ENCODE assay signal across 26 cellular contexts in the genomic region with DNA sequence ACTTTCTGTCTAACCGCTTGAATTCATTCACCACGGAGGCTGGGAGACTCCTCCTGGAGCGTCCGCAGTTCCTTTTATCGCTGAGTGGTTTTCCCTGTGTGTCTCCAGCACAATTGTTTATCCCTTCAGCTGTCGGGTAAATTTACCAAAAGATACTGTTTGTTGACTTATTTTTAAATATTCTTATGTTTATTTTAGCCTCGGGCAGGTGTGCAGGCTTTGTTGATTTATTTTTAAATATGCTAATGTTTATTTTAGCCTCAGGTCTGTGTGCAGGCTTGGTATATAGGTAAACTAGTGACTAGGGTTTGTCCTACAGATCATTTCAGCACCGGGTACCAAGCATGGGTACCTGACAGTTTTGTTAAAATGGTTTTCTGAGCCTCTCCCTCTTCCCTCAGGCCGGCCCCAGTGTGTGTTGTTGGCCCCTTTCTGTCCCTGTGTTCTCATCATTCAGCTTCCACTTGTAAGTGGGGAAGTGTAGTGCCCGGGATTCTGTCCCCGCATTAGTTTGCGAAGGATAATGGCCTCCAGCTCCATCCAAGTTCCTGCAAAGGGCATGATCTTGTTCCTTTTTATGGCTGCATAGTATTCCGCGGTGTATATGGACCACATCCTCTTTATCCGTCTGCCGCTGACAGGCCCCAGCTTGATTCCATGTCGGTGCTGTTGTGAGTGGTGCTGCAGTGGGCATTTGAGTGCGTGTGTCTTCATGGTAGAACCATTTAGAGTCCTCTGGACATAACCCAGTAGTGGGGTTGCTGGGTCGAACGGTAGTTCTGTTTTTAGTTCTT. TPM values are rescaled to one million over a fixed set of nuclear protein-coding genes. Genes with fewer than 3 reads are reported as not detected.
DNase-seq lines count a peak whose midpoint lies in the region; ATAC-seq and TF ChIP-seq lines count a peak whose summit lies in the region.
"Had no signal": no experiment of that assay in that cellular context is flagged by ENCODE, and none has a peak within 500 bp of the region (broad histone marks: within the 10 kb centered on the region; RNA-seq: fewer than 3 reads in every experiment).

No MANE protein-coding gene starts in this region.

- no peaks in the 10 kb centered on the region for H3K27me3 Mint-ChIP-seq in activated T-helper 1 cell treated with anti-CD3 and anti-CD28 coated beads, Interleukin-12 subunit alpha, Interleukin-12 subunit beta, Interleukin-2, Interleukin-4 antibody, amounts not matched to agents 30 ng/mL and 10 ng/mL and 1 ng/mL, durations not matched to agents 14 hours and 24 hours and 36 hours (ENCODE audit: insufficient read depth)
- H3K27me3 Mint-ChIP-seq: activated B cell treated with CpG ODN at 0.5 μM for 24 hours; stimulated activated naive CD8-positive, alpha-beta T cell treated with anti-CD3 and anti-CD28 coated beads, Interleukin-15, Interleukin-2, amounts not matched to agents 100 ng/mL and 50 ng/mL, for 24 hours had no signal

- CTCF ChIA-PET in HEK293 (lab: Yijun Ruan, JAX) = no interaction called here

- H3K36me3 ChIP-seq in right atrium auricular region (peaks cover 4% of the 10 kb centered on the region), HEK293 (ENCODE audit: control insufficient read depth in 2 of 2, insufficient read depth in 1 of 2, low read length in 2 of 2) (peaks cover 0 to 30% of the 10 kb centered on the region in 2 experiments; a peak in 1 of 3 replicates), colonic mucosa (peaks cover 2% of the 10 kb centered on the region)

- H3K4me3 ChIP-seq in right atrium auricular region = no peak overlapping the region
- no peak overlapping the region for H3K4me3 ChIP-seq in HEK293 (ENCODE audit: low read depth, low read length)
- H3K4me3 ChIP-seq in colonic mucosa = no peak overlapping the region
- H3K4me3 ChIP-seq: ascending aorta, GM23248, left ventricle myocardium inferior, smooth muscle cell, tibial artery had no signal

- peaks cover 5% of the 10 kb centered on the region for H3K4me1 Mint-ChIP-seq in activated T-helper 1 cell treated with anti-CD3 and anti-CD28 coated beads, Interleukin-12 subunit alpha, Interleukin-12 subunit beta, Interleukin-2, Interleukin-4 antibody, amounts not matched to agents 30 ng/mL and 10 ng/mL and 1 ng/mL, durations not matched to agents 14 hours and 24 hours and 36 hours (ENCODE audit: low read depth)

- H3K27ac ChIP-seq in right atrium auricular region (peak overlapping the region in 1 of 2 donors; percentile 88), HEK293 (ENCODE audit: extremely low read depth, low read depth, low read length) (no peak overlapping the region), colonic mucosa (no peak overlapping the region)
- H3K27ac ChIP-seq: ascending aorta, GM23248, tibial artery had no signal

- peaks cover 7% of the 10 kb centered on the region for H3K36me3 Mint-ChIP-seq in activated T-helper 1 cell treated with anti-CD3 and anti-CD28 coated beads, Interleukin-12 subunit alpha, Interleukin-12 subunit beta, Interleukin-2, Interleukin-4 antibody, amounts not matched to agents 30 ng/mL and 10 ng/mL and 1 ng/mL, durations not matched to agents 14 hours and 24 hours and 36 hours (ENCODE audit: low read depth)

- intact Hi-C loops in Right ventricle myocardium inferior (cut with DNase I) (loop anchor here (10.0 kb wide), 1 partner anchor 293 kb away; no protein-coding TSS in a partner anchor), posterior vena cava (cut with DNase I) (no loop called here), colonic mucosa (cut with DNase I) (no loop called here)
- intact Hi-C loops in activated T-helper 1 cell treated with anti-CD3 and anti-CD28 coated beads, Interleukin-12 subunit alpha, Interleukin-12 subunit beta, Interleukin-2, Interleukin-4 antibody, amounts not matched to agents 30 ng/mL and 10 ng/mL and 1 ng/mL, durations not matched to agents 14 hours and 24 hours and 36 hours (cut with micrococcal nuclease) = no loop called here

- H3K4me3 Mint-ChIP-seq in activated T-helper 1 cell treated with anti-CD3 and anti-CD28 coated beads, Interleukin-12 subunit alpha, Interleukin-12 subunit beta, Interleukin-2, Interleukin-4 antibody, amounts not matched to agents 30 ng/mL and 10 ng/mL and 1 ng/mL, durations not matched to agents 14 hours and 24 hours and 36 hours = no peak overlapping the region
- H3K4me3 Mint-ChIP-seq: activated B cell treated with CpG ODN at 0.5 μM for 24 hours; stimulated activated naive CD8-positive, alpha-beta T cell treated with anti-CD3 and anti-CD28 coated beads, Interleukin-15, Interleukin-2, amounts not matched to agents 100 ng/mL and 50 ng/mL, for 24 hours; T-helper 2 cell treated with Interferon-gamma antibody and Interleukin-4, amounts not matched to agents 5 μg/mL and 100 μg/mL, for 36 hours had no signal

- H3K4me1 ChIP-seq in right atrium auricular region (peaks cover 0 to 87% of the 10 kb centered on the region in 2 donors), HEK293 (ENCODE audit: control insufficient read depth, insufficient read depth, low read length) (no peaks in the 10 kb centered on the region), colonic mucosa (peaks cover 5% of the 10 kb centered on the region)

- H3K9me3 ChIP-seq in right atrium auricular region (no peaks in the 10 kb centered on the region), HEK293 (ENCODE audit: control insufficient read depth, insufficient read depth, low read depth, low read length) (no peaks in the 10 kb centered on the region), colonic mucosa (no peaks in the 10 kb centered on the region)
- H3K9me3 ChIP-seq: ascending aorta, left ventricle myocardium inferior, tibial artery had no signal

- H3K9ac ChIP-seq in colonic mucosa (ENCODE audit: low read depth in 2 of 2, low read length in 2 of 2) = no peak overlapping the region
- H3K9ac ChIP-seq: GM23248 had no signal

- no peaks in the 10 kb centered on the region for H3K9me3 Mint-ChIP-seq in activated T-helper 1 cell treated with anti-CD3 and anti-CD28 coated beads, Interleukin-12 subunit alpha, Interleukin-12 subunit beta, Interleukin-2, Interleukin-4 antibody, amounts not matched to agents 30 ng/mL and 10 ng/mL and 1 ng/mL, durations not matched to agents 14 hours and 24 hours and 36 hours
- H3K9me3 Mint-ChIP-seq: activated B cell treated with CpG ODN at 0.5 μM for 24 hours; stimulated activated naive CD8-positive, alpha-beta T cell treated with anti-CD3 and anti-CD28 coated beads, Interleukin-15, Interleukin-2, amounts not matched to agents 100 ng/mL and 50 ng/mL, for 24 hours; T-helper 2 cell treated with Interferon-gamma antibody and Interleukin-4, amounts not matched to agents 5 μg/mL and 100 μg/mL, for 36 hours had no signal

- no peak for ATAC-seq in Right ventricle myocardium inferior
- no peak for ATAC-seq in HG03139 (IDR thresholded peaks at IDR 0.05; ENCODE audit: unreplicated experiment)

- POLR2A ChIA-PET in HEK293 (lab: Yijun Ruan, JAX) = no interaction called here

- H3K27me3 ChIP-seq in right atrium auricular region (no peaks in the 10 kb centered on the region), colonic mucosa (no peaks in the 10 kb centered on the region)
- H3K27me3 ChIP-seq: ascending aorta, dorsolateral prefrontal cortex, tibial artery had no signal

- peak overlapping the region; percentile 44 for H3K27ac Mint-ChIP-seq in activated T-helper 1 cell treated with anti-CD3 and anti-CD28 coated beads, Interleukin-12 subunit alpha, Interleukin-12 subunit beta, Interleukin-2, Interleukin-4 antibody, amounts not matched to agents 30 ng/mL and 10 ng/mL and 1 ng/mL, durations not matched to agents 14 hours and 24 hours and 36 hours
- H3K27ac Mint-ChIP-seq: activated B cell treated with CpG ODN at 0.5 μM for 24 hours; stimulated activated naive CD8-positive, alpha-beta T cell treated with anti-CD3 and anti-CD28 coated beads, Interleukin-15, Interleukin-2, amounts not matched to agents 100 ng/mL and 50 ng/mL, for 24 hours; T-helper 2 cell treated with Interferon-gamma antibody and Interleukin-4, amounts not matched to agents 5 μg/mL and 100 μg/mL, for 36 hours had no signal

- DNase-seq in Right ventricle myocardium inferior (ENCODE audit: missing footprints) = peak; percentile 9
- DNase-seq in right atrium auricular region (ENCODE audit: low spot score) = no peak
- DNase-seq in activated T-helper 1 cell treated with anti-CD3 and anti-CD28 coated beads, Interleukin-12 subunit alpha, Interleukin-12 subunit beta, Interleukin-2, Interleukin-4 antibody, amounts not matched to agents 30 ng/mL and 10 ng/mL and 1 ng/mL, durations not matched to agents 14 hours and 24 hours and 36 hours (ENCODE audit: low spot score) = no peak
- DNase-seq in posterior vena cava (ENCODE audit: low spot score) = peak; percentile 41
- no peak for DNase-seq in colonic mucosa
- no peak for DNase-seq in anterior cingulate cortex (lab: John Stamatoyannopoulos, UW)
- DNase-seq: activated B cell treated with CpG ODN at 0.5 μM for 24 hours; activated CD4-positive, alpha-beta T cell treated with anti-CD3 and anti-CD28 coated beads, Interleukin-2, amount 50 U/mL, for 48 hours; activated naive CD4-positive, alpha-beta T cell treated with Interleukin-2 at 50 U/mL for 16 hours; activated T-cell treated with anti-CD3 and anti-CD28 coated beads for 4 hours; central memory CD4-positive, alpha-beta T cell; GM23248; KG1; MV-4-11; NCI-H1930; NCI-H510A; stimulated activated CD4-positive, alpha-beta T cell treated with anti-CD3 and anti-CD28 coated beads, Interleukin-4, amount 100 ng/mL, for 4 hours; tibial artery had no signal

- TF ChIP-seq CTCF in right atrium auricular region (IDR thresholded peaks at IDR 0.05) (no peak), HEK293 (tag by site-specific recombination; IDR thresholded peaks at IDR 0.05) (no peak), colonic mucosa (IDR thresholded peaks at IDR 0.05) (no peak)

TF ChIP-seq in HEK293, 187 proteins besides CTCF, POLR2A, EP300 and RAD21:
- TF ChIP-seq SETDB1 (IDR thresholded peaks at IDR 0.05; ENCODE audit: insufficient read length, low read length) = no peak
- TF ChIP-seq ZNF175 (tag by site-specific recombination; IDR thresholded peaks at IDR 0.05) = no peak
- TF ChIP-seq BCL11A (tag by site-specific recombination; IDR thresholded peaks at IDR 0.05; ENCODE audit: low read depth) = no peak
- TF ChIP-seq ZNF146 (tag by site-specific recombination; IDR thresholded peaks at IDR 0.05) = peak; percentile 98

RNA-seq across cellular contexts. Expression of gene GET4, which starts 5.3 kb away (rescaled TPM):
- total RNA-seq in Right ventricle myocardium inferior = 19.1 TPM
- total RNA-seq in right atrium auricular region = 10 to 100 TPM; 16.1 to 19.7 TPM
- total RNA-seq in activated T-helper 1 cell treated with anti-CD3 and anti-CD28 coated beads, Interleukin-12 subunit alpha, Interleukin-12 subunit beta, Interleukin-2, Interleukin-4 antibody, amounts not matched to agents 30 ng/mL and 10 ng/mL and 1 ng/mL, durations not matched to agents 14 hours and 24 hours and 36 hours = 38.7 and 43.8 TPM in 2 replicates
- 10 to 100 TPM; 13.2 to 16.3 TPM for total RNA-seq in posterior vena cava
- total RNA-seq in colonic mucosa = 10 to 100 TPM; 33.0 to 35.9 TPM

RNA-seq across cellular contexts. Expression of gene SUN1, which starts 49.4 kb away (rescaled TPM):
- total RNA-seq in Right ventricle myocardium inferior = 176 TPM
- total RNA-seq in right atrium auricular region = 10 to 100 TPM; 84.4 to 97.5 TPM
- total RNA-seq in activated T-helper 1 cell treated with anti-CD3 and anti-CD28 coated beads, Interleukin-12 subunit alpha, Interleukin-12 subunit beta, Interleukin-2, Interleukin-4 antibody, amounts not matched to agents 30 ng/mL and 10 ng/mL and 1 ng/mL, durations not matched to agents 14 hours and 24 hours and 36 hours = 76.4 and 82.2 TPM in 2 replicates
- total RNA-seq in posterior vena cava = 100 to 1,000 TPM; 110 to 132 TPM
- total RNA-seq in colonic mucosa = 100 to 1,000 TPM; 122 to 158 TPM

Comparison
In these comparisons a context has a peak if more than half of its experiments do, and no peak if none do; other contexts are left out.
1. DNase-seq: peak in Right ventricle myocardium inferior (single experiment) and posterior vena cava (single experiment); none in right atrium auricular region (single experiment), activated T-helper 1 cell treated with anti-CD3 and anti-CD28 coated beads, Interleukin-12 subunit alpha, Interleukin-12 subunit beta, Interleukin-2, Interleukin-4 antibody, amounts not matched to agents 30 ng/mL and 10 ng/mL and 1 ng/mL, durations not matched to agents 14 hours and 24 hours and 36 hours (single experiment), colonic mucosa (single experiment) and anterior cingulate cortex (0 of 58).